8 cellular contexts compared by ENCODE assay signal in genomic region chr7:38232475-38233366, GRCh38. TPM values are rescaled to one million over a fixed set of nuclear protein-coding genes. Genes with fewer than 3 reads are reported as not detected.
DNase-seq lines count a peak whose midpoint lies in the region; ATAC-seq and TF ChIP-seq lines count a peak whose summit lies in the region.

No MANE protein-coding gene starts in this region.

- ATAC-seq in CD4-positive, alpha-beta T cell (ENCODE audit: poor library complexity), result peak; percentile 77
- ATAC-seq in GM21619 (IDR thresholded peaks at IDR 0.05; ENCODE audit: unreplicated experiment) (peak; percentile 82), lung (ENCODE audit: insufficient read depth, low FRiP score) (peak; percentile 27)

- H3K9me3 Mint-ChIP-seq in CD4-positive, alpha-beta T cell, result no peaks in the 10 kb centered on the region

- no peaks in the 10 kb centered on the region for H3K4me1 ChIP-seq in lung (ENCODE audit: control insufficient read depth in 2 of 2, insufficient read depth in 2 of 2, low read length in 2 of 2)

- no peaks in the 10 kb centered on the region for H3K27me3 ChIP-seq in CD4-positive, alpha-beta T cell (ENCODE audit: control insufficient read depth, insufficient read depth, low read length)
- H3K27me3 ChIP-seq in lung (ENCODE audit: control insufficient read depth, insufficient read depth), result no peaks in the 10 kb centered on the region

- peak overlapping the region; percentile 79 for H3K4me3 Mint-ChIP-seq in CD4-positive, alpha-beta T cell

- no peaks in the 10 kb centered on the region for H3K9me3 ChIP-seq in CD4-positive, alpha-beta T cell (ENCODE audit: control insufficient read depth, low read length)
- no peaks in the 10 kb centered on the region for H3K9me3 ChIP-seq in lung (ENCODE audit: control insufficient read depth in 2 of 2, insufficient read depth in 1 of 2, low read length in 1 of 2)

- intact Hi-C loops in CD4-positive, alpha-beta T cell (cut with DNase I, micrococcal nuclease), result no loop called here

- 35 to 62% methylated on average over 11 of the region's 11 CpGs for whole genome bisulfite sequencing in lung, 2 donors

- no peak overlapping the region for H3K4me3 ChIP-seq in lung

- TF ChIP-seq CTCF in CD4-positive, alpha-beta T cell (IDR thresholded peaks at IDR 0.05), result no peak
- TF ChIP-seq CTCF in lung (IDR thresholded peaks at IDR 0.05; ENCODE audit: control extremely low read depth, extremely low read depth), result no peak

- H3K36me3 ChIP-seq in lung (ENCODE audit: control insufficient read depth in 2 of 2, insufficient read depth in 2 of 2, low read length in 2 of 2), result peaks cover 12% of the 10 kb centered on the region in 2 donors

- POLR2A ChIA-PET in CD4-positive, alpha-beta T cell (lab: Charles Lee), result interaction anchor here (0.6 to 1.3 kb wide), 7 partner anchors 11 to 1083 kb away, joined by 3 to 5 read pairs (median 3); no protein-coding TSS in a partner anchor

- peaks cover 30% of the 10 kb centered on the region for H3K36me3 Mint-ChIP-seq in CD4-positive, alpha-beta T cell (ENCODE audit: low read depth)

- H3K27ac Mint-ChIP-seq in CD4-positive, alpha-beta T cell, result peak overlapping the region; percentile 87

- peaks cover 62% of the 10 kb centered on the region for H3K4me1 Mint-ChIP-seq in CD4-positive, alpha-beta T cell (ENCODE audit: low read depth)

- DNase-seq in CD4-positive, alpha-beta T cell, result peak; percentile 31 to 61 (median 46)
- DNase-seq in MV-4-11 (lab: John Stamatoyannopoulos, UW) (peak; percentile 98), activated T-cell treated with anti-CD3 and anti-CD28 coated beads for 1 hour (ENCODE audit: low read depth) (peak; percentile 36), lung (ENCODE audit: low spot score) (peak; percentile 33), NCI-H345 treated with DMSO at 0.1 percent for 48 hours (lab: John Stamatoyannopoulos, UW; ENCODE audit: unreplicated experiment) (no peak), SW 1271 (lab: John Stamatoyannopoulos, UW) (no peak)
- DNase-seq in stimulated activated naive CD4-positive, alpha-beta T cell treated with Interleukin-2 at 50 U/mL for 16 hours (lab: John Stamatoyannopoulos, UW), result peak; percentile 78

- peak overlapping the region; percentile 29 for H3K27ac ChIP-seq in CD4-positive, alpha-beta T cell (ENCODE audit: low read depth, low read length)
- H3K27ac ChIP-seq in lung (ENCODE audit: low read depth in 1 of 2, low read length in 1 of 2), result no peak overlapping the region

- no peaks in the 10 kb centered on the region for H3K27me3 Mint-ChIP-seq in CD4-positive, alpha-beta T cell

- CTCF ChIA-PET in CD4-positive, alpha-beta T cell (lab: Charles Lee), result interaction anchor here (0.8 to 1.7 kb wide), 4 partner anchors 10 to 113 kb away, joined by 3 to 8 read pairs (median 7); no protein-coding TSS in a partner anchor

RNA-seq across cellular contexts. Expression of gene STARD3NL, which starts 54.7 kb away (rescaled TPM):
- 10 to 100 TPM; 14.4 to 15.7 TPM for total RNA-seq in CD4-positive, alpha-beta T cell
- 10 to 100 TPM; 59.5 to 87.1 TPM for total RNA-seq in lung
- 10 to 100 TPM; 33.6 to 61.1 TPM for polyA plus RNA-seq in lung

Comparison
In these comparisons a context has a peak if more than half of its experiments do, and no peak if none do; other contexts are left out.
1. ATAC-seq: peak in every context shown above with its lines; median percentile 82 in GM21619; 77 in CD4-positive, alpha-beta T cell; 27 in lung.
2. DNase-seq: peak in CD4-positive, alpha-beta T cell (10 of 10), MV-4-11 (single experiment), activated T-cell treated with anti-CD3 and anti-CD28 coated beads for 1 hour (single experiment), lung (single experiment) and stimulated activated naive CD4-positive, alpha-beta T cell treated with Interleukin-2 at 50 U/mL for 16 hours (single experiment); none in NCI-H345 treated with DMSO at 0.1 percent for 48 hours (single experiment) and SW 1271 (0 of 2).